In genomic region chr7:130668258-130669050, GRCh38 we compare ENCODE assay signal across 8 cellular contexts. TPM values are rescaled to one million over a fixed set of nuclear protein-coding genes. Genes with fewer than 3 reads are reported as not detected.
A peak's percentile ranks its signal among the peaks of the same experiment; 100 is the strongest.
DNase-seq lines count a peak whose midpoint lies in the region; ATAC-seq and TF ChIP-seq lines count a peak whose summit lies in the region.

Gene COPG2, minus strand, starts transcription at chr7:130668748. Its CDS starts 80 bp downstream, at chr7:130668668.

- peak within 1 kb of the TSS; percentile 84 for H3K4me3 Mint-ChIP-seq in Caco-2 (ENCODE audit: unreplicated experiment)
- peak within 1 kb of the TSS; percentile 84 for H3K4me3 Mint-ChIP-seq in activated CD8-positive, alpha-beta memory T cell treated with anti-CD3 and anti-CD28 coated beads, Interleukin-2, amount 10 ng/mL, durations not matched to agents 7 days and 5 days

- BruUV-seq in Caco-2 (replicated peaks; lab: Mats Ljungman, UMichigan), result no TSS peak

- CTCF ChIA-PET in Caco-2 (lab: Charles Lee), result no interaction called here
- CTCF ChIA-PET in activated CD8-positive, alpha-beta memory T cell treated with anti-CD3 and anti-CD28 coated beads, Interleukin-2, amount 10 ng/mL, durations not matched to agents 7 days and 5 days (lab: Charles Lee), result interaction anchor here (0.5 to 1.1 kb wide), 4 partner anchors 23 to 582 kb away, joined by 3 read pairs; no protein-coding TSS in a partner anchor

- H3K27me3 ChIP-seq in Caco-2 (replicated peaks; ENCODE audit: control insufficient read depth, insufficient read depth, low read length) (no peaks in the 10 kb centered on the region), endocrine pancreas (ENCODE audit: control insufficient read depth, insufficient read depth, low read length) (no peaks in the 10 kb centered on the region)

- no peaks in the 10 kb centered on the region for H3K27me3 Mint-ChIP-seq in Caco-2 (ENCODE audit: insufficient read depth, unreplicated experiment)
- H3K27me3 Mint-ChIP-seq in activated CD8-positive, alpha-beta memory T cell treated with anti-CD3 and anti-CD28 coated beads, Interleukin-2, amount 10 ng/mL, durations not matched to agents 7 days and 5 days, result peaks cover 12% of the 10 kb centered on the region

- no peaks in the 10 kb centered on the region for H3K9me3 ChIP-seq in Caco-2
- H3K9me3 ChIP-seq in endocrine pancreas (ENCODE audit: control insufficient read depth, low read length), result no peaks in the 10 kb centered on the region

- H3K4me1 ChIP-seq in Caco-2 (peaks cover 5% of the 10 kb centered on the region; the same call in 1 of the 2 replicates), endocrine pancreas (ENCODE audit: control insufficient read depth, insufficient read depth, low read length) (no peaks in the 10 kb centered on the region)

- TF ChIP-seq CTCF in Caco-2 (IDR thresholded peaks at IDR 0.05; ENCODE audit: insufficient read depth in 1 of 2, low read depth in 1 of 2, low read length in 1 of 2, severe bottlenecking in 1 of 2, unreplicated experiment in 1 of 2), result no peak

- no peaks in the 10 kb centered on the region for H3K9me3 Mint-ChIP-seq in Caco-2 (ENCODE audit: unreplicated experiment)
- no peaks in the 10 kb centered on the region for H3K9me3 Mint-ChIP-seq in activated CD8-positive, alpha-beta memory T cell treated with anti-CD3 and anti-CD28 coated beads, Interleukin-2, amount 10 ng/mL, durations not matched to agents 7 days and 5 days (ENCODE audit: low read depth)

- peak within 1 kb of the TSS; percentile 76 for H3K4me3 ChIP-seq in Caco-2 (ENCODE audit: low read depth, low read length)
- H3K4me3 ChIP-seq in endocrine pancreas (ENCODE audit: control insufficient read depth, insufficient read depth, low read length), result peak within 1 kb of the TSS; percentile 86

- no peaks in the 10 kb centered on the region for H3K36me3 Mint-ChIP-seq in Caco-2 (ENCODE audit: insufficient read depth, unreplicated experiment)
- peaks cover 10% of the 10 kb centered on the region for H3K36me3 Mint-ChIP-seq in activated CD8-positive, alpha-beta memory T cell treated with anti-CD3 and anti-CD28 coated beads, Interleukin-2, amount 10 ng/mL, durations not matched to agents 7 days and 5 days

- H3K9ac ChIP-seq in endocrine pancreas (ENCODE audit: control insufficient read depth, insufficient read depth, low read length), result peak within 1 kb of the TSS; percentile 65

- peak; percentile 86 for ATAC-seq in GM19468 (IDR thresholded peaks at IDR 0.05; ENCODE audit: extremely low read depth, unreplicated experiment)
- peak; percentile 94 for ATAC-seq in activated CD8-positive, alpha-beta memory T cell treated with anti-CD3 and anti-CD28 coated beads, Interleukin-2, amount 10 ng/mL, durations not matched to agents 7 days and 5 days

- no peaks in the 10 kb centered on the region for H3K36me3 ChIP-seq in Caco-2 (ENCODE audit: control insufficient read depth, insufficient read depth, low read length)
- no peaks in the 10 kb centered on the region for H3K36me3 ChIP-seq in endocrine pancreas (ENCODE audit: control insufficient read depth, insufficient read depth, low read length)

- peak; percentile 75 to 93 for DNase-seq in Caco-2
- DNase-seq in HPDE6-E6E7 (ENCODE audit: extremely low spot score), result peak; percentile 85
- peak; percentile 34 for DNase-seq in NOMO-1 treated with DMSO at 0.1 percent for 48 hours (lab: John Stamatoyannopoulos, UW; ENCODE audit: unreplicated experiment)
- DNase-seq in activated CD8-positive, alpha-beta memory T cell treated with anti-CD3 and anti-CD28 coated beads, Interleukin-2, amount 10 ng/mL, durations not matched to agents 7 days and 5 days, result peak; percentile 83
- peak; percentile 94 for DNase-seq in mesenteric fat pad (ENCODE audit: low spot score)
- peak; percentile 46 for DNase-seq in stimulated activated CD8-positive, alpha-beta memory T cell treated with anti-CD3 and anti-CD28 coated beads, Interleukin-15, amount 100 ng/mL, for 1 hour (ENCODE audit: low read depth)

- peaks cover 5% of the 10 kb centered on the region for H3K4me1 Mint-ChIP-seq in Caco-2 (ENCODE audit: low read depth, unreplicated experiment)
- peaks cover 18% of the 10 kb centered on the region for H3K4me1 Mint-ChIP-seq in activated CD8-positive, alpha-beta memory T cell treated with anti-CD3 and anti-CD28 coated beads, Interleukin-2, amount 10 ng/mL, durations not matched to agents 7 days and 5 days

- POLR2A ChIA-PET in Caco-2 (lab: Charles Lee), result interaction anchor here (0.6 kb wide), 1 partner anchor 207 kb away, joined by 3 read pairs; no protein-coding TSS in a partner anchor

- intact Hi-C loops in Caco-2 (cut with micrococcal nuclease; ENCODE audit: unreplicated experiment), result no loop called here

- no peak within 1 kb of the TSS for H3K27ac Mint-ChIP-seq in Caco-2 (ENCODE audit: unreplicated experiment)
- peak within 1 kb of the TSS; percentile 73 for H3K27ac Mint-ChIP-seq in activated CD8-positive, alpha-beta memory T cell treated with anti-CD3 and anti-CD28 coated beads, Interleukin-2, amount 10 ng/mL, durations not matched to agents 7 days and 5 days

RNA-seq across cellular contexts. Expression of gene COPG2, which starts in this region (rescaled TPM):
- total RNA-seq in Caco-2 (2022) (12.7 and 13.9 TPM in 2 replicates), mesenteric fat pad (25.9 TPM)
- total RNA-seq in activated CD8-positive, alpha-beta memory T cell treated with anti-CD3 and anti-CD28 coated beads, Interleukin-2, amount 10 ng/mL, durations not matched to agents 7 days and 5 days, result 10 to 100 TPM; 17.6 to 21.1 TPM

Comparison
In these comparisons a context has a peak if more than half of its experiments do, and no peak if none do; other contexts are left out.
1. Peak in every context shown above with its lines: DNase-seq, ATAC-seq and H3K4me3 ChIP-seq.
2. DNase-seq: peak in every context shown above with its lines; median percentile 94 in mesenteric fat pad; 85 in HPDE6-E6E7; 84 in Caco-2; 83 in activated CD8-positive, alpha-beta memory T cell treated with anti-CD3 and anti-CD28 coated beads, Interleukin-2, amount 10 ng/mL, durations not matched to agents 7 days and 5 days; 46 in stimulated activated CD8-positive, alpha-beta memory T cell treated with anti-CD3 and anti-CD28 coated beads, Interleukin-15, amount 100 ng/mL, for 1 hour; 34 in NOMO-1 treated with DMSO at 0.1 percent for 48 hours.